In genomic region chr14:53716521-53716920, GRCh38 we compare ENCODE assay signal across 14 cellular contexts.
DNase-seq lines count a peak whose midpoint lies in the region; ATAC-seq, FAIRE-seq and TF ChIP-seq lines count a peak whose summit lies in the region.
"Had no signal": no experiment of that assay in that cellular context is flagged by ENCODE, and none has a peak within 500 bp of the region (broad histone marks: within the 10 kb centered on the region; RNA-seq: fewer than 3 reads in every experiment).

No MANE protein-coding gene starts in this region.

- peak overlapping the region; percentile 94 for H3K27ac Mint-ChIP-seq in MCF 10A (ENCODE audit: low read depth, unreplicated experiment)
- H3K27ac Mint-ChIP-seq in activated T-helper 2 cell treated with anti-CD3 and anti-CD28 coated beads, Interferon-gamma antibody, Interleukin-2, Interleukin-4, amounts not matched to agents 10 μg/mL and 5 μg/mL and 100 μg/mL, durations not matched to agents 14 hours and 24 hours and 36 hours: no peak overlapping the region
- H3K27ac Mint-ChIP-seq: CD8-positive, alpha-beta memory T cell; HFFc6 had no signal

- intact Hi-C loops in MCF 10A (cut with micrococcal nuclease): no loop called here
- intact Hi-C loops in breast epithelium (cut with DNase I; ENCODE audit: low total_unique reads): no loop called here
- intact Hi-C loops in HepG2 (cut with micrococcal nuclease; ENCODE audit: unreplicated experiment): no loop called here
- intact Hi-C loops in right lobe of liver (cut with DNase I): no loop called here
- intact Hi-C loops in left ventricle myocardium superior (cut with micrococcal nuclease): no loop called here
- intact Hi-C loops in activated T-helper 2 cell treated with anti-CD3 and anti-CD28 coated beads, Interferon-gamma antibody, Interleukin-2, Interleukin-4, amounts not matched to agents 10 μg/mL and 5 μg/mL and 100 μg/mL, durations not matched to agents 14 hours and 24 hours and 36 hours (cut with micrococcal nuclease): no loop called here

- peaks cover 16% of the 10 kb centered on the region for H3K4me1 Mint-ChIP-seq in MCF 10A (ENCODE audit: insufficient read depth, unreplicated experiment)
- H3K4me1 Mint-ChIP-seq in activated T-helper 2 cell treated with anti-CD3 and anti-CD28 coated beads, Interferon-gamma antibody, Interleukin-2, Interleukin-4, amounts not matched to agents 10 μg/mL and 5 μg/mL and 100 μg/mL, durations not matched to agents 14 hours and 24 hours and 36 hours (ENCODE audit: low read depth): no peaks in the 10 kb centered on the region
- H3K4me1 Mint-ChIP-seq: CD8-positive, alpha-beta memory T cell had no signal

- in situ Hi-C loops in HepG2 (cut with HindIII; ENCODE audit: extremely low pct_ligation_motif_present, low pct_unique_long_range_greater_than_20kb): no loop called here

- POLR2A ChIA-PET in MCF 10A (lab: Yijun Ruan, JAX) (interaction anchor here (0.6 to 2.0 kb wide), 5 partner anchors 8 to 237 kb away, joined by 3 to 6 read pairs (median 5); no protein-coding TSS in a partner anchor), HepG2 (lab: Yijun Ruan, JAX) (no interaction called here)

- no peaks in the 10 kb centered on the region for H3K9me3 Mint-ChIP-seq in MCF 10A (ENCODE audit: unreplicated experiment)
- peaks cover 4% of the 10 kb centered on the region for H3K9me3 Mint-ChIP-seq in activated T-helper 2 cell treated with anti-CD3 and anti-CD28 coated beads, Interferon-gamma antibody, Interleukin-2, Interleukin-4, amounts not matched to agents 10 μg/mL and 5 μg/mL and 100 μg/mL, durations not matched to agents 14 hours and 24 hours and 36 hours
- H3K9me3 Mint-ChIP-seq: HFFc6 had no signal

- H3K4me3 Mint-ChIP-seq in MCF 10A (ENCODE audit: unreplicated experiment): no peak overlapping the region
- no peak overlapping the region for H3K4me3 Mint-ChIP-seq in activated T-helper 2 cell treated with anti-CD3 and anti-CD28 coated beads, Interferon-gamma antibody, Interleukin-2, Interleukin-4, amounts not matched to agents 10 μg/mL and 5 μg/mL and 100 μg/mL, durations not matched to agents 14 hours and 24 hours and 36 hours (ENCODE audit: low read depth)
- H3K4me3 Mint-ChIP-seq: CD8-positive, alpha-beta memory T cell; HFFc6 had no signal

- TF ChIP-seq CTCF in MCF 10A (IDR thresholded peaks at IDR 0.05; ENCODE audit: unreplicated experiment) (no peak), breast epithelium (IDR thresholded peaks at IDR 0.05) (no peak), HepG2 (CRISPR knock-in tag; IDR thresholded peaks at IDR 0.05) (no peak), right lobe of liver (IDR thresholded peaks at IDR 0.05) (no peak)

- TF ChIP-seq EP300 in HepG2 (IDR thresholded peaks at IDR 0.05; ENCODE audit: low read depth in 2 of 2, low read length in 2 of 2): no peak
- TF ChIP-seq EP300 in HepG2 (CRISPR knock-in tag; IDR thresholded peaks at IDR 0.05; ENCODE audit: borderline replicate concordance): no peak

- 83% methylated on average over 4 of the region's 4 CpGs for WGBS in HepG2 (ENCODE audit: low lambda C conversion rate)
- 18% methylated on average over 4 of the region's 4 CpGs for WGBS in right lobe of liver (ENCODE audit: insufficient coverage, low coverage, low lambda C conversion rate, missing lambda C conversion rate)

- BruUV-seq in MCF 10A (replicated peaks; lab: Mats Ljungman, UMichigan) (no TSS peak), HepG2 (replicated peaks; lab: Mats Ljungman, UMichigan) (no TSS peak)

- TF ChIP-seq POLR2A in breast epithelium (IDR thresholded peaks at IDR 0.05) (no peak), HepG2 (IDR thresholded peaks at IDR 0.05; ENCODE audit: insufficient read depth in 1 of 2, low read depth in 2 of 2, low read length in 2 of 2) (no peak), right lobe of liver (IDR thresholded peaks at IDR 0.05) (no peak)

- no peak overlapping the region for H3K4me2 ChIP-seq in HepG2 (ENCODE audit: low read depth, low read length)
- H3K4me2 ChIP-seq: BLaER1 had no signal

- H3K27me3 ChIP-seq in breast epithelium (no peaks in the 10 kb centered on the region), HepG2 (ENCODE audit: control insufficient read depth in 1 of 2, insufficient read depth in 2 of 2, low read length in 2 of 2) (no peaks in the 10 kb centered on the region), right lobe of liver (no peaks in the 10 kb centered on the region)
- H3K27me3 ChIP-seq: BLaER1 had no signal

- H3K27me3 Mint-ChIP-seq in MCF 10A (ENCODE audit: insufficient read depth, unreplicated experiment): no peaks in the 10 kb centered on the region
- no peaks in the 10 kb centered on the region for H3K27me3 Mint-ChIP-seq in activated T-helper 2 cell treated with anti-CD3 and anti-CD28 coated beads, Interferon-gamma antibody, Interleukin-2, Interleukin-4, amounts not matched to agents 10 μg/mL and 5 μg/mL and 100 μg/mL, durations not matched to agents 14 hours and 24 hours and 36 hours (ENCODE audit: low read depth)
- H3K27me3 Mint-ChIP-seq: CD8-positive, alpha-beta memory T cell had no signal

- no peak for TF ChIP-seq RAD21 in HepG2 (CRISPR knock-in tag; IDR thresholded peaks at IDR 0.05)

- H3K4me1 ChIP-seq in breast epithelium (no peaks in the 10 kb centered on the region), HepG2 (ENCODE audit: insufficient read depth, low read length) (peaks cover 23% of the 10 kb centered on the region), right lobe of liver (peaks cover 0 to 8% (median 0%) of the 10 kb centered on the region in 4 donors)
- H3K4me1 ChIP-seq: BLaER1, Caco-2 had no signal

- H3K9me3 ChIP-seq in breast epithelium (peaks cover 0 to 1% of the 10 kb centered on the region in 2 donors), HepG2 (ENCODE audit: low read length) (no peaks in the 10 kb centered on the region), right lobe of liver (no peaks in the 10 kb centered on the region)
- H3K9me3 ChIP-seq: Caco-2 had no signal

- H2AFZ ChIP-seq in HepG2 (ENCODE audit: low read length): no peak overlapping the region

- H3K36me3 ChIP-seq in breast epithelium (no peaks in the 10 kb centered on the region), HepG2 (replicated peaks in 1 of 2; ENCODE audit: control insufficient read depth in 1 of 2, insufficient read depth in 2 of 2, low read length in 2 of 2) (no peaks in the 10 kb centered on the region), right lobe of liver (no peaks in the 10 kb centered on the region)
- H3K36me3 ChIP-seq: BLaER1 had no signal

- DNase-seq in MCF 10A (ENCODE audit: unreplicated experiment): no peak
- no peak for DNase-seq in breast epithelium (ENCODE audit: low spot score in 2 of 2)
- no peak for DNase-seq in HepG2 (ENCODE audit: low spot score)
- no peak for DNase-seq in right lobe of liver
- DNase-seq in left ventricle myocardium superior: no peak
- DNase-seq in stromal cell of bone marrow (ENCODE audit: low read depth): peak; percentile 3
- no peak for DNase-seq in EL
- DNase-seq in activated T-helper 2 cell treated with anti-CD3 and anti-CD28 coated beads, Interferon-gamma antibody, Interleukin-2, Interleukin-4, amounts not matched to agents 10 μg/mL and 5 μg/mL and 100 μg/mL, durations not matched to agents 14 hours and 24 hours and 36 hours (ENCODE audit: low spot score): no peak
- DNase-seq: Caco-2; CD8-positive, alpha-beta memory T cell; HCEC 1CT; HFFc6 had no signal

- peak; percentile 18 for FAIRE-seq in HepG2 (lab: Jason Lieb, UNC)

- ATAC-seq in HepG2 (no peak), right lobe of liver (no peak), left ventricle myocardium superior (peak; percentile 44)

- no peaks in the 10 kb centered on the region for H3K36me3 Mint-ChIP-seq in MCF 10A (ENCODE audit: insufficient read depth, unreplicated experiment)
- H3K36me3 Mint-ChIP-seq in activated T-helper 2 cell treated with anti-CD3 and anti-CD28 coated beads, Interferon-gamma antibody, Interleukin-2, Interleukin-4, amounts not matched to agents 10 μg/mL and 5 μg/mL and 100 μg/mL, durations not matched to agents 14 hours and 24 hours and 36 hours (ENCODE audit: low read depth): no peaks in the 10 kb centered on the region
- H3K36me3 Mint-ChIP-seq: CD8-positive, alpha-beta memory T cell had no signal

- CTCF ChIA-PET in MCF 10A (lab: Yijun Ruan, JAX): no interaction called here
- CTCF ChIA-PET in HepG2 (lab: Yijun Ruan, JAX; ENCODE audit: low intra/inter-chr PET ratio, low total read pairs): no interaction called here

- no peaks in the 10 kb centered on the region for H3K79me2 ChIP-seq in HepG2 (ENCODE audit: insufficient read depth, low read length)

- H3K4me3 ChIP-seq in breast epithelium (no peak overlapping the region), HepG2 (replicated peaks in 1 of 3; ENCODE audit: insufficient read depth in 1 of 3, low read depth in 2 of 3, low read length in 3 of 3) (no peak overlapping the region), right lobe of liver (no peak overlapping the region)
- H3K4me3 ChIP-seq: BLaER1 had no signal

- H3K27ac ChIP-seq in breast epithelium: no peak overlapping the region
- no peak overlapping the region for H3K27ac ChIP-seq in HepG2 (ENCODE audit: extremely low read length, insufficient read depth, low read length)
- no peak overlapping the region for H3K27ac ChIP-seq in right lobe of liver
- H3K27ac ChIP-seq: 22Rv1, BLaER1 had no signal

- no peak overlapping the region for H3K9ac ChIP-seq in HepG2 (ENCODE audit: insufficient read depth, low read depth, low read length)
- H3K9ac ChIP-seq: BLaER1 had no signal

- no peaks in the 10 kb centered on the region for H4K20me1 ChIP-seq in HepG2 (ENCODE audit: insufficient read depth, low read length)
- H4K20me1 ChIP-seq: BLaER1 had no signal

TF ChIP-seq in HepG2, 621 proteins besides CTCF, POLR2A, EP300 and RAD21 (continues in another document):
- TF ChIP-seq ZNF773 (CRISPR knock-in tag; IDR thresholded peaks at IDR 0.05; ENCODE audit: borderline replicate concordance) (no peak), ZNF280B (CRISPR knock-in tag; IDR thresholded peaks at IDR 0.05; ENCODE audit: borderline replicate concordance) (no peak)
